28 cellular contexts compared by ENCODE assay signal in genomic region chr7:1021366-1021765, GRCh38. TPM values are rescaled to one million over a fixed set of nuclear protein-coding genes. Genes with fewer than 3 reads are reported as not detected.
"Had no signal": no experiment of that assay in that cellular context is flagged by ENCODE, and none has a peak within 500 bp of the region (broad histone marks: within the 10 kb centered on the region; RNA-seq: fewer than 3 reads in every experiment).

No MANE protein-coding gene starts in this region.

- H3K4me3 ChIP-seq: body of pancreas, cardiac muscle cell, hepatocyte, left lung, lung, upper lobe of right lung had no signal

- H3K36me3 ChIP-seq: cardiac muscle cell had no signal

- H3K27me3 Mint-ChIP-seq: activated CD4-positive, alpha-beta memory T cell treated with anti-CD3 and anti-CD28 coated beads for 36 hours; activated naive CD8-positive, alpha-beta T cell treated with anti-CD3 and anti-CD28 coated beads, Interleukin-2, amount 50 U/mL, for 24 hours had no signal

- H3K9me3 Mint-ChIP-seq: activated naive CD8-positive, alpha-beta T cell treated with anti-CD3 and anti-CD28 coated beads, Interleukin-2, amount 50 U/mL, for 24 hours; natural killer cell had no signal

- H3K4me1 ChIP-seq: foreskin keratinocyte had no signal

- H3K9me3 ChIP-seq: body of pancreas, upper lobe of right lung had no signal

- ATAC-seq: activated naive CD8-positive, alpha-beta T cell treated with anti-CD3 and anti-CD28 coated beads, Interleukin-2, amount 50 U/mL, for 24 hours; body of pancreas; foreskin keratinocyte; left lung; natural killer cell; stimulated activated naive CD8-positive, alpha-beta T cell treated with anti-CD3 and anti-CD28 coated beads, Interleukin-15, Interleukin-2, amounts not matched to agents 100 U/mL and 50 U/mL, for 24 hours; upper lobe of right lung had no signal

- H3K4me3 Mint-ChIP-seq: activated CD4-positive, alpha-beta memory T cell treated with anti-CD3 and anti-CD28 coated beads for 36 hours; activated naive CD8-positive, alpha-beta T cell treated with anti-CD3 and anti-CD28 coated beads, Interleukin-2, amount 50 U/mL, for 24 hours; immature natural killer cell; natural killer cell had no signal

- DNase-seq: activated CD4-positive, alpha-beta memory T cell treated with anti-CD3 and anti-CD28 coated beads for 36 hours; activated CD4-positive, alpha-beta T cell treated with anti-CD3 and anti-CD28 coated beads for 4 hours; activated gamma-delta T cell; activated naive CD4-positive, alpha-beta T cell treated with anti-CD3 and anti-CD28 coated beads, Interleukin-2, amount 50 U/mL, for 16 hours; activated naive CD8-positive, alpha-beta T cell treated with anti-CD3 and anti-CD28 coated beads, Interleukin-2, amount 50 U/mL, for 24 hours; activated T-cell treated with anti-CD3 and anti-CD28 coated beads for 4 hours; body of pancreas; effector CD8-positive, alpha-beta T cell; foreskin keratinocyte; immature natural killer cell; kidney glomerular epithelial cell; natural killer cell; retina; stimulated activated CD4-positive, alpha-beta T cell treated with anti-CD3 and anti-CD28 coated beads, Interleukin-12 subunit alpha, Interleukin-12 subunit beta, amount 100 ng/mL, for 4 hours; stimulated activated CD4-positive, alpha-beta T cell treated with anti-CD3 and anti-CD28 coated beads, Interleukin-4, amount 100 ng/mL, for 4 hours; stimulated activated naive CD8-positive, alpha-beta T cell treated with anti-CD3 and anti-CD28 coated beads, Interleukin-15, Interleukin-2, amounts not matched to agents 100 U/mL and 50 U/mL, for 24 hours; T-helper 9 cell; upper lobe of right lung had no signal

- H3K36me3 Mint-ChIP-seq: natural killer cell had no signal

- H3K4me2 ChIP-seq: hepatocyte had no signal

- H3K27ac ChIP-seq: body of pancreas, cardiac muscle cell, foreskin keratinocyte, hepatocyte, left lung, upper lobe of right lung had no signal

- H3K27me3 ChIP-seq: body of pancreas, cardiac muscle cell, foreskin keratinocyte, hepatocyte, left lung, upper lobe of right lung had no signal

- H3K27ac Mint-ChIP-seq: activated CD4-positive, alpha-beta memory T cell treated with anti-CD3 and anti-CD28 coated beads for 36 hours; activated naive CD8-positive, alpha-beta T cell treated with anti-CD3 and anti-CD28 coated beads, Interleukin-2, amount 50 U/mL, for 24 hours; immature natural killer cell; natural killer cell had no signal

RNA-seq across cellular contexts. Expression of gene GPR146, which starts 23.0 kb away (rescaled TPM):
- total RNA-seq: foreskin keratinocyte had no signal
- polyA plus RNA-seq: foreskin keratinocyte had no signal

RNA-seq across cellular contexts. Expression of gene CYP2W1, which starts 38.4 kb away (rescaled TPM):
- total RNA-seq: activated CD4-positive, alpha-beta memory T cell treated with anti-CD3 and anti-CD28 coated beads for 36 hours; body of pancreas; dermis blood vessel endothelial cell; foreskin keratinocyte; glomerular endothelial cell; left lung; natural killer cell; osteoblast; posterior vena cava; subcutaneous adipose tissue; T-helper 1 cell treated with Interleukin-12 subunit alpha and Interleukin-12 subunit beta and Interleukin-4 antibody, amounts not matched to agents 30 ng/mL and 1 ng/mL, for 36 hours; upper lobe of right lung had no signal
- polyA plus RNA-seq: foreskin keratinocyte, immature natural killer cell had no signal
